Comparison of ENCODE assay signal across 8 cellular contexts in genomic region chr1:17587693-17588047, GRCh38. TPM values are rescaled to one million over a fixed set of nuclear protein-coding genes. Genes with fewer than 3 reads are reported as not detected.
DNase-seq lines count a peak whose midpoint lies in the region; ATAC-seq and TF ChIP-seq lines count a peak whose summit lies in the region.

No MANE protein-coding gene starts in this region.

- H3K4me1 ChIP-seq in cardiac muscle cell (ENCODE audit: low read depth) (peaks cover 31% of the 10 kb centered on the region), psoas muscle (peaks cover 23% of the 10 kb centered on the region)

- TF ChIP-seq CTCF in cardiac muscle cell (IDR thresholded peaks at IDR 0.05; ENCODE audit: low read depth, low read length) (no peak), psoas muscle (IDR thresholded peaks at IDR 0.05) (no peak)

- DNase-seq in EL (peak; percentile 92), SW480 (ENCODE audit: low spot score) (peak; percentile 73), cardiac muscle cell (ENCODE audit: low read depth in 1 of 2, low spot score in 1 of 2) (peak; percentile 56 to 86), psoas muscle (no peak), hippocampal formation (lab: John Stamatoyannopoulos, UW) (no peak), activated gamma-delta T cell (lab: John Stamatoyannopoulos, UW) (no peak)

- H3K9me3 ChIP-seq in cardiac muscle cell (ENCODE audit: low read depth) (no peaks in the 10 kb centered on the region), psoas muscle (no peaks in the 10 kb centered on the region)

- ATAC-seq in psoas muscle: peak in 3 of 4 donors; percentile 6 to 21 (median 20)
- ATAC-seq in GM21367 (IDR thresholded peaks at IDR 0.05; ENCODE audit: unreplicated experiment): no peak
- no peak for ATAC-seq in GM18498 (IDR thresholded peaks at IDR 0.05; ENCODE audit: unreplicated experiment)

- intact Hi-C loops in psoas muscle (cut with DNase I): no loop called here

- peak overlapping the region; percentile 93 for H3K27ac ChIP-seq in cardiac muscle cell
- peak overlapping the region; percentile 66 for H3K27ac ChIP-seq in psoas muscle

- 48 to 69% (median 64%) methylated on average over 3 of the region's 3 CpGs for WGBS in psoas muscle, 3 donors

- H3K27me3 ChIP-seq in cardiac muscle cell (no peaks in the 10 kb centered on the region), psoas muscle (ENCODE audit: insufficient read depth in 3 of 3, low read length in 2 of 3) (no peaks in the 10 kb centered on the region)

- H3K36me3 ChIP-seq in cardiac muscle cell: no peaks in the 10 kb centered on the region
- H3K36me3 ChIP-seq in psoas muscle (ENCODE audit: insufficient read depth in 1 of 2, low read depth in 1 of 2): no peaks in the 10 kb centered on the region

- H3K4me3 ChIP-seq in cardiac muscle cell (no peak overlapping the region), psoas muscle (no peak overlapping the region)

RNA-seq across cellular contexts. Expression of gene ARHGEF10L, which starts 48.2 kb away (rescaled TPM):
- total RNA-seq in cardiac muscle cell (55.4 and 57.2 TPM in 2 replicates), psoas muscle (100 to 1,000 TPM in 1 of 4 donors, 10 to 100 TPM in 3; 25.6 to 108 (median 43.3) TPM)
- polyA plus RNA-seq in cardiac muscle cell (30.8 and 32.3 TPM in 2 replicates), psoas muscle (10 to 100 TPM; 18.8 to 52.5 (median 36.1) TPM)

Comparison
In these comparisons a context has a peak if more than half of its experiments do, and no peak if none do; other contexts are left out.
1. DNase-seq: peak in EL (single experiment), SW480 (single experiment) and cardiac muscle cell (2 of 2); none in psoas muscle (0 of 2), hippocampal formation (0 of 2) and activated gamma-delta T cell (single experiment).
2. ATAC-seq: peak in psoas muscle (3 of 4); none in GM21367 (single experiment) and GM18498 (single experiment).